In genomic region chr1:30948278-30948677, GRCh38 we compare ENCODE assay signal across 16 cellular contexts. TPM values are rescaled to one million over a fixed set of nuclear protein-coding genes. Genes with fewer than 3 reads are reported as not detected.
"Had no signal": no experiment of that assay in that cellular context is flagged by ENCODE, and none has a peak within 500 bp of the region (broad histone marks: within the 10 kb centered on the region; RNA-seq: fewer than 3 reads in every experiment).

No MANE protein-coding gene starts in this region.

- H3K4me3 Mint-ChIP-seq: activated CD4-positive, alpha-beta memory T cell treated with anti-CD3 and anti-CD28 coated beads, Interleukin-2, amount 10 ng/mL, durations not matched to agents 7 days and 5 days; activated T-helper 17 cell treated with anti-CD3 and anti-CD28 coated beads, Interleukin-2, amount 50 U/mL, for 72 hours; brain had no signal

- H3K27me3 Mint-ChIP-seq: activated CD4-positive, alpha-beta memory T cell treated with anti-CD3 and anti-CD28 coated beads, Interleukin-2, amount 10 ng/mL, durations not matched to agents 7 days and 5 days; activated T-helper 17 cell treated with anti-CD3 and anti-CD28 coated beads, Interleukin-2, amount 50 U/mL, for 72 hours; brain had no signal

- H3K27ac Mint-ChIP-seq: activated CD4-positive, alpha-beta memory T cell treated with anti-CD3 and anti-CD28 coated beads, Interleukin-2, amount 10 ng/mL, durations not matched to agents 7 days and 5 days; activated T-helper 17 cell treated with anti-CD3 and anti-CD28 coated beads, Interleukin-2, amount 50 U/mL, for 72 hours; brain had no signal

- H3K4me3 ChIP-seq: heart right ventricle, lower lobe of right lung, SK-N-MC, tibial artery had no signal

- H3K79me2 ChIP-seq: parathyroid adenoma had no signal

- ATAC-seq: activated T-helper 17 cell treated with anti-CD3 and anti-CD28 coated beads, Interleukin-2, amount 50 U/mL, for 72 hours; heart right ventricle; lower lobe of right lung had no signal

- H3K9me3 ChIP-seq: heart right ventricle, lower lobe of right lung, tibial artery had no signal

- H3K9me3 Mint-ChIP-seq: activated CD4-positive, alpha-beta memory T cell treated with anti-CD3 and anti-CD28 coated beads, Interleukin-2, amount 10 ng/mL, durations not matched to agents 7 days and 5 days; activated T-helper 17 cell treated with anti-CD3 and anti-CD28 coated beads, Interleukin-2, amount 50 U/mL, for 72 hours; brain had no signal

- H3K27ac ChIP-seq: heart right ventricle, lower lobe of right lung, parathyroid adenoma, SK-N-MC, tibial artery, WERI-Rb-1 had no signal

- H2AFZ ChIP-seq: parathyroid adenoma had no signal

- H3K27me3 ChIP-seq: heart right ventricle, tibial artery had no signal

- DNase-seq: activated CD4-positive, alpha-beta memory T cell treated with anti-CD3 and anti-CD28 coated beads, Interleukin-2, amount 10 ng/mL, durations not matched to agents 7 days and 5 days; activated CD8-positive, alpha-beta memory T cell treated with anti-CD3 and anti-CD28 coated beads, Interleukin-2, amount 50 U/mL, for 4 hours; activated naive CD4-positive, alpha-beta T cell treated with anti-CD3 and anti-CD28 coated beads, Interleukin-2, amount 50 U/mL, for 16 hours; amygdala; effector CD8-positive, alpha-beta T cell; heart right ventricle; left cardiac atrium; lower lobe of right lung; midbrain; stimulated activated CD4-positive, alpha-beta T cell treated with anti-CD3 and anti-CD28 coated beads, Interleukin-1b, Interleukin-23, amount 100 ng/mL, for 48 hours; tibial artery; WERI-Rb-1 had no signal

- H3K4me1 ChIP-seq: lower lobe of right lung, parathyroid adenoma, tibial artery had no signal

RNA-seq across cellular contexts. Expression of gene SDC3, which starts 39.7 kb away (rescaled TPM):
- total RNA-seq: activated CD4-positive, alpha-beta memory T cell treated with anti-CD3 and anti-CD28 coated beads, Interleukin-2, amount 10 ng/mL, durations not matched to agents 7 days and 5 days had no signal
